In the genomic region with DNA sequence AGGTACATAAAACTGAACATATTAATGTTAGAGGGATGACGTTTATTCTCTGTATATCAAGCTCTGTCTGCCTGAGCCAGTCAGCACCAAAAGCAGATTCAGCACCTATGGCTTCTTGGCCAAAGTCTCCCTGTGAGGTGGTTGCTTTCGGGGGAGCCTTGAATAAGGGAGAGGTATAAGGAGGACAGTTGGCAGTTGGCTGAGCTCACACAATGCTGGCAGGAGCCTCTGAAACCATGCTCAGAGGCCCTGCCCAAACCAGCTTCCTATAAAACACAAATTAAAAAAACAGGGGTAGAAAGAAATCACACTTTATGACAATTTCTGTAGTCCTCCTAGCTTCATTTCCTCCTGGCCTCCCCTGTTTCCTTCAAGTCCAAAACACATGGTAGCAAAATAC, we compare ENCODE assay signal across 8 cellular contexts. TPM values are rescaled to one million over a fixed set of nuclear protein-coding genes. Genes with fewer than 3 reads are reported as not detected.
DNase-seq lines count a peak whose midpoint lies in the region; ATAC-seq and TF ChIP-seq lines count a peak whose summit lies in the region.

No MANE protein-coding gene starts in this region.

- no peaks in the 10 kb centered on the region for H3K27me3 Mint-ChIP-seq in activated T-helper 17 cell treated with anti-CD3 and anti-CD28 coated beads, Interleukin-2, amount 50 U/mL, for 72 hours

- H3K9me3 Mint-ChIP-seq in activated T-helper 17 cell treated with anti-CD3 and anti-CD28 coated beads, Interleukin-2, amount 50 U/mL, for 72 hours: peaks cover 4% of the 10 kb centered on the region

- H3K27ac Mint-ChIP-seq in activated T-helper 17 cell treated with anti-CD3 and anti-CD28 coated beads, Interleukin-2, amount 50 U/mL, for 72 hours: peak overlapping the region; percentile 96

- H3K4me1 Mint-ChIP-seq in activated T-helper 17 cell treated with anti-CD3 and anti-CD28 coated beads, Interleukin-2, amount 50 U/mL, for 72 hours: peaks cover 61% of the 10 kb centered on the region

- 22 to 52% (median 35%) methylated on average over 2 of the region's 2 CpGs for WGBS in stomach, 5 donors

- H3K9me3 ChIP-seq in stomach: no peaks in the 10 kb centered on the region

- no peak for TF ChIP-seq CTCF in stomach (IDR thresholded peaks at IDR 0.05)

- ATAC-seq in activated T-helper 17 cell treated with anti-CD3 and anti-CD28 coated beads, Interleukin-2, amount 50 U/mL, for 72 hours (replicated peaks): peak; percentile 7

- no peak for TF ChIP-seq POLR2A in stomach (IDR thresholded peaks at IDR 0.05)

- peak overlapping the region; percentile 75 for H3K4me3 Mint-ChIP-seq in activated T-helper 17 cell treated with anti-CD3 and anti-CD28 coated beads, Interleukin-2, amount 50 U/mL, for 72 hours

- peaks cover 15% of the 10 kb centered on the region for H3K36me3 Mint-ChIP-seq in activated T-helper 17 cell treated with anti-CD3 and anti-CD28 coated beads, Interleukin-2, amount 50 U/mL, for 72 hours (ENCODE audit: low read depth)

- H3K27ac ChIP-seq in layer of hippocampus (ENCODE audit: low read depth, low read length): peak overlapping the region; percentile 42
- H3K27ac ChIP-seq in stomach: peak overlapping the region; percentile 63 to 88 (median 70)

- intact Hi-C loops in stomach (cut with DNase I; ENCODE audit: low total_unique reads): no loop called here

- H3K27me3 ChIP-seq in layer of hippocampus (ENCODE audit: control insufficient read depth, insufficient read depth, low read length) (no peaks in the 10 kb centered on the region), stomach (no peaks in the 10 kb centered on the region)

- no peaks in the 10 kb centered on the region for H3K36me3 ChIP-seq in stomach

- DNase-seq in NOMO-1 treated with DMSO at 0.1 percent for 48 hours (lab: John Stamatoyannopoulos, UW; ENCODE audit: unreplicated experiment) (peak; percentile 12), NOMO-1 treated with dmso at 0.1 percent for 144 hours (lab: John Stamatoyannopoulos, UW; ENCODE audit: unreplicated experiment) (no peak), stomach (no peak), iPS-NIHi11 (ENCODE audit: low spot score) (no peak), HK-2 (ENCODE audit: unreplicated experiment) (no peak)
- no peak for DNase-seq in stimulated activated CD4-positive, alpha-beta T cell treated with anti-CD3 and anti-CD28 coated beads, Interleukin-15, amount 100 ng/mL, for 24 hours

- no peak overlapping the region for H3K4me3 ChIP-seq in stomach

- peaks cover 40 to 69% (median 54%) of the 10 kb centered on the region in 4 donors for H3K4me1 ChIP-seq in stomach

- no peak for TF ChIP-seq EP300 in stomach (IDR thresholded peaks at IDR 0.05)

RNA-seq across cellular contexts. Expression of a gene that starts 18.8 kb away (rescaled TPM):
- total RNA-seq in activated T-helper 17 cell treated with anti-CD3 and anti-CD28 coated beads, Interleukin-2, amount 50 U/mL, for 72 hours: 10 to 100 TPM; 12.3 to 17.0 TPM
- 10 to 100 TPM in 4 of 5 donors, 1 to 10 TPM in 1; 6.2 to 23.8 (median 17.5) TPM for total RNA-seq in stomach
- 10 to 100 TPM in 1 of 3 donors, 1 to 10 TPM in 2; 8.2 to 12.7 (median 9.2) TPM for polyA plus RNA-seq in stomach
